9 cellular contexts compared by ENCODE assay signal in genomic region chr20:14142171-14142570, GRCh38.
A peak's percentile ranks its signal among the peaks of the same experiment; 100 is the strongest.
DNase-seq lines count a peak whose midpoint lies in the region; ATAC-seq and TF ChIP-seq lines count a peak whose summit lies in the region.
"Had no signal": no experiment of that assay in that cellular context is flagged by ENCODE, and none has a peak within 500 bp of the region (broad histone marks: within the 10 kb centered on the region; RNA-seq: fewer than 3 reads in every experiment).

No MANE protein-coding gene starts in this region.

- DNase-seq in AG09319 (ENCODE audit: extremely low read depth, low read depth) = peak; percentile 14
- peak; percentile 16 to 19 for DNase-seq in HAP-1 (ENCODE audit: low spot score in 2 of 2)
- peak; percentile 42 for DNase-seq in NCI-H2227 treated with DMSO at 0.1 percent for 48 hours (lab: John Stamatoyannopoulos, UW)
- DNase-seq in cardiac fibroblast (ENCODE audit: low read depth in 2 of 2) = peak; percentile 8 to 62
- peak in 1 of 2 donors; percentile 16 for DNase-seq in left colon
- DNase-seq in effector memory CD4-positive, alpha-beta T cell = no peak
- DNase-seq: stimulated activated naive B cell treated with anti-CD40 and anti-IgM and Interleukin-4, amounts not matched to agents 10 μg/mL and 1 μg/mL and 100 μg/mL, for 72 hours had no signal

- no peak overlapping the region for H3K4me3 ChIP-seq in HAP-1
- no peak overlapping the region for H3K4me3 ChIP-seq in cardiac fibroblast (replicated peaks in 1 of 2; ENCODE audit: low read depth in 2 of 2, low read length in 2 of 2)
- H3K4me3 ChIP-seq in effector memory CD4-positive, alpha-beta T cell (ENCODE audit: insufficient read depth, low read depth, low read length, poor library complexity, severe bottlenecking) = no peak overlapping the region

- H3K36me3 ChIP-seq in HAP-1 (replicated peaks) = no peaks in the 10 kb centered on the region
- H3K36me3 ChIP-seq in effector memory CD4-positive, alpha-beta T cell (ENCODE audit: control insufficient read depth, insufficient read depth, low read length) = no peaks in the 10 kb centered on the region

- no peak overlapping the region for H3K27ac ChIP-seq in effector memory CD4-positive, alpha-beta T cell (ENCODE audit: insufficient read depth, low read length, poor library complexity, severe bottlenecking)

- ATAC-seq in left colon (peak; percentile 77), HG02763 (IDR thresholded peaks at IDR 0.05; ENCODE audit: unreplicated experiment) (no peak), GM21447 (IDR thresholded peaks at IDR 0.05; ENCODE audit: unreplicated experiment) (no peak)

- H3K27me3 ChIP-seq in HAP-1 (ENCODE audit: low read depth) = no peaks in the 10 kb centered on the region
- no peaks in the 10 kb centered on the region for H3K27me3 ChIP-seq in effector memory CD4-positive, alpha-beta T cell (replicated peaks; ENCODE audit: control insufficient read depth, insufficient read depth, low read length, poor library complexity, severe bottlenecking)

- in situ Hi-C loops in HAP-1 (cut with MboI; ENCODE audit: low sequenced_read_pairs) = no loop called here

- H3K9me3 ChIP-seq in HAP-1 = no peaks in the 10 kb centered on the region
- H3K9me3 ChIP-seq in effector memory CD4-positive, alpha-beta T cell (ENCODE audit: control insufficient read depth, low read length) = no peaks in the 10 kb centered on the region

- TF ChIP-seq CTCF in AG09319 (IDR thresholded peaks at IDR 0.05; ENCODE audit: low read depth, low read length) (peak; percentile 63), cardiac fibroblast (IDR thresholded peaks at IDR 0.05; ENCODE audit: low read depth, low read length) (no peak)

- intact Hi-C loops in left colon (cut with DNase I, micrococcal nuclease) = no loop called here

- H3K4me1 ChIP-seq in HAP-1 = no peaks in the 10 kb centered on the region
- H3K4me1 ChIP-seq in effector memory CD4-positive, alpha-beta T cell (ENCODE audit: control insufficient read depth, insufficient read depth, low read length, poor library complexity, severe bottlenecking) = no peaks in the 10 kb centered on the region

Comparison
In these comparisons a context has a peak if more than half of its experiments do, and no peak if none do; other contexts are left out.
1. DNase-seq: peak in AG09319 (single experiment), HAP-1 (2 of 2), NCI-H2227 treated with DMSO at 0.1 percent for 48 hours (single experiment) and cardiac fibroblast (2 of 2); none in effector memory CD4-positive, alpha-beta T cell (0 of 3).